Comparison of ENCODE assay signal across 21 cellular contexts in the genomic region with DNA sequence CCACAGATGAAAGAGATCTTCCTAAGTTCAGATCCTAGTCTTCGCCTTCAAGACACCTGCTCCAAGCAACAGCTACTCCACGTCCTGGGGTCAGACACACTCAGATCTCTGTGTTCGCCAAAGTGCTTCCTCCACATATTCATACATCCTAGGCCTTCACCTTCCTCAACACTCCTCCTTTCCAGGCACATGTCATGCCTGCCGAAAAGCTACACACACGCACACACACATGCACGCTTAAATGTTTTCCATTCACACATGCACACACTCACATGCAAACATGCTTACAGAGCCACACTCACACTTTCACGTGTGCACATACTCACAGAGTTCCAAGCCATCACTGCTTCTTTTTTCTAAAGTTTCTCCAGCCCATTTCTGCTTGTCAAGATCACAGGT.
DNase-seq lines count a peak whose midpoint lies in the region; ATAC-seq, FAIRE-seq and TF ChIP-seq lines count a peak whose summit lies in the region.
"Had no signal": no experiment of that assay in that cellular context is flagged by ENCODE, and none has a peak within 500 bp of the region (broad histone marks: within the 10 kb centered on the region; RNA-seq: fewer than 3 reads in every experiment).

No MANE protein-coding gene starts in this region.

- TF ChIP-seq CTCF in MCF 10A (IDR thresholded peaks at IDR 0.05; ENCODE audit: unreplicated experiment) (no peak), breast epithelium (IDR thresholded peaks at IDR 0.05) (no peak), H1 (IDR thresholded peaks at IDR 0.05; ENCODE audit: control extremely low read depth in 1 of 3, insufficient read depth in 1 of 3, low read depth in 1 of 3, low read length in 3 of 3) (no peak), neural progenitor cell (IDR thresholded peaks at IDR 0.05) (no peak), tibial artery (IDR thresholded peaks at IDR 0.05) (no peak), esophagus squamous epithelium (IDR thresholded peaks at IDR 0.05) (no peak), omental fat pad (IDR thresholded peaks at IDR 0.05) (no peak), colonic mucosa (IDR thresholded peaks at IDR 0.05) (no peak)

- no peak overlapping the region for H2AFZ ChIP-seq in H1 (ENCODE audit: low read length)
- H2AFZ ChIP-seq in neural progenitor cell (replicated peaks): no peak overlapping the region
- H2AFZ ChIP-seq: GM23338, PC-9 had no signal

- intact Hi-C loops in MCF 10A (cut with micrococcal nuclease): no loop called here
- intact Hi-C loops in breast epithelium (cut with DNase I; ENCODE audit: low total_unique reads): no loop called here
- intact Hi-C loops in tibial artery (cut with DNase I; ENCODE audit: low total_unique reads): no loop called here
- intact Hi-C loops in esophagus squamous epithelium (cut with DNase I): no loop called here
- intact Hi-C loops in colonic mucosa (cut with DNase I): no loop called here

- H3K4me2 ChIP-seq in H1 (ENCODE audit: insufficient read depth in 1 of 2, low read depth in 2 of 2, low read length in 2 of 2): no peak overlapping the region
- no peak overlapping the region for H3K4me2 ChIP-seq in neural progenitor cell
- H3K4me2 ChIP-seq: BLaER1 treated with 17β-estradiol and CSF1 and Interleukin-3, amounts not matched to agents 10 nM and 100 nM; GM23338; PC-9 had no signal

- H2BK5ac ChIP-seq in H1 (ENCODE audit: low read depth, low read length): no peak overlapping the region

- no peak overlapping the region for H2BK15ac ChIP-seq in H1 (ENCODE audit: low read length)

- H3K4me1 Mint-ChIP-seq in MCF 10A (ENCODE audit: insufficient read depth, unreplicated experiment) (peaks cover 13% of the 10 kb centered on the region), neural progenitor cell (peaks cover 6% of the 10 kb centered on the region)

- no peak overlapping the region for H2AK5ac ChIP-seq in H1 (ENCODE audit: low read depth, low read length)

- H3K4me3 Mint-ChIP-seq in MCF 10A (ENCODE audit: unreplicated experiment) (no peak overlapping the region), neural progenitor cell (no peak overlapping the region)
- H3K4me3 Mint-ChIP-seq: GM23338, HFFc6 had no signal

- H3K9me3 Mint-ChIP-seq in MCF 10A (ENCODE audit: unreplicated experiment) (no peaks in the 10 kb centered on the region), neural progenitor cell (peaks cover 3% of the 10 kb centered on the region)
- H3K9me3 Mint-ChIP-seq: GM23338, HFFc6 had no signal

- H3K36me3 Mint-ChIP-seq in MCF 10A (ENCODE audit: insufficient read depth, unreplicated experiment) (peaks cover 73% of the 10 kb centered on the region), neural progenitor cell (peaks cover 38% of the 10 kb centered on the region)

- H3K79me1 ChIP-seq in H1 (ENCODE audit: low read depth, low read length): peaks cover 4% of the 10 kb centered on the region; the same call in 1 of the 2 replicates

- no peaks in the 10 kb centered on the region for H3K27me3 Mint-ChIP-seq in MCF 10A (ENCODE audit: insufficient read depth, unreplicated experiment)
- H3K27me3 Mint-ChIP-seq in neural progenitor cell (ENCODE audit: insufficient read depth, low read depth): peaks cover 8% of the 10 kb centered on the region

- peak overlapping the region; percentile 34 for H3K23ac ChIP-seq in H1 (ENCODE audit: insufficient read length)

- H3K56ac ChIP-seq in H1 (replicated peaks; ENCODE audit: insufficient read length, low read depth, low read length): no peak overlapping the region

- H3K4ac ChIP-seq in H1 (replicated peaks; ENCODE audit: insufficient read length, low read depth, low read length): no peak overlapping the region

- TF ChIP-seq POLR2A in breast epithelium (IDR thresholded peaks at IDR 0.05): no peak
- no peak for TF ChIP-seq POLR2A in H1 (IDR thresholded peaks at IDR 0.05; ENCODE audit: control extremely low read depth in 1 of 2, low read depth in 2 of 2, low read length in 2 of 2)
- no peak for TF ChIP-seq POLR2A in esophagus squamous epithelium (IDR thresholded peaks at IDR 0.05)

- peaks cover 5% of the 10 kb centered on the region; the same call in 1 of the 2 replicates for H3K23me2 ChIP-seq in H1 (ENCODE audit: low read depth, low read length)

- no peak overlapping the region for H3K27ac ChIP-seq in breast epithelium
- H3K27ac ChIP-seq in H1 (ENCODE audit: low read depth, low read length): no peak overlapping the region
- H3K27ac ChIP-seq in neural progenitor cell: no peak overlapping the region
- H3K27ac ChIP-seq in tibial artery: peak overlapping the region; percentile 77 to 78
- H3K27ac ChIP-seq in esophagus squamous epithelium: no peak overlapping the region
- no peak overlapping the region for H3K27ac ChIP-seq in colonic mucosa
- H3K27ac ChIP-seq: 22Rv1; BLaER1 treated with 17β-estradiol and CSF1 and Interleukin-3, amounts not matched to agents 10 nM and 100 nM; HL-60; PC-9 had no signal

- H3K79me2 ChIP-seq in H1 (ENCODE audit: control insufficient read depth in 1 of 2, insufficient read depth in 2 of 2, low read length in 2 of 2) (no peaks in the 10 kb centered on the region), neural progenitor cell (ENCODE audit: low read depth) (no peaks in the 10 kb centered on the region)

- H3K27me3 ChIP-seq in breast epithelium (no peaks in the 10 kb centered on the region), H1 (replicated peaks in 1 of 4; ENCODE audit: control insufficient read depth in 3 of 4, extremely low read depth in 1 of 4, insufficient read depth in 3 of 4, low read length in 3 of 4) (no peaks in the 10 kb centered on the region; a peak in 1 of 7 replicates), neural progenitor cell (no peaks in the 10 kb centered on the region), tibial artery (no peaks in the 10 kb centered on the region), esophagus squamous epithelium (no peaks in the 10 kb centered on the region), colonic mucosa (no peaks in the 10 kb centered on the region)
- H3K27me3 ChIP-seq: BLaER1 treated with 17β-estradiol and CSF1 and Interleukin-3, amounts not matched to agents 10 nM and 100 nM had no signal

- 93% methylated on average over 7 of the region's 7 CpGs; no CpG with 5 or more reads in 1 of the 2 experiments for WGBS in H1 (ENCODE audit: extremely low coverage in 1 of 2, insufficient coverage in 1 of 2, insufficient read length in 1 of 2, insufficient replicate concordance in 2 of 2, low coverage in 1 of 2, low lambda C conversion rate in 2 of 2, missing lambda C conversion rate in 1 of 2), 2 experiments
- WGBS in esophagus squamous epithelium, 2 donors: 85 to 92% methylated on average over 7 of the region's 7 CpGs

- no TSS peak for BruUV-seq in MCF 10A (replicated peaks; lab: Mats Ljungman, UMichigan)

- DNase-seq in MCF 10A (ENCODE audit: unreplicated experiment): no peak
- no peak for DNase-seq in breast epithelium (ENCODE audit: low spot score in 2 of 2)
- no peak for DNase-seq in H1 (ENCODE audit: low read depth in 1 of 2, low spot score in 2 of 2)
- no peak for DNase-seq in neural progenitor cell (ENCODE audit: low spot score)
- no peak for DNase-seq in tibial artery
- DNase-seq in esophagus squamous epithelium (lab: John Stamatoyannopoulos, UW): no peak
- no peak for DNase-seq in omental fat pad (ENCODE audit: low spot score)
- no peak for DNase-seq in colonic mucosa
- DNase-seq: DMS 273 treated with DMSO at 0.1 percent for 48 hours, HFFc6, KG1, NCI-H1092 treated with DMSO at 0.1 percent for 48 hours, NCI-H1694, NCI-H446, NCI-H748 treated with DMSO at 0.1 percent for 48 hours, PC-9, SHP77 had no signal

- no peak overlapping the region for H3K14ac ChIP-seq in H1 (ENCODE audit: insufficient read length)

- peaks cover 6% of the 10 kb centered on the region for H3K36me3 ChIP-seq in breast epithelium
- H3K36me3 ChIP-seq in H1 (ENCODE audit: control insufficient read depth in 2 of 4, insufficient read depth in 4 of 4, low read length in 3 of 4): peaks cover 22 to 56% (median 36%) of the 10 kb centered on the region in 4 experiments; a peak in 7 of 8 replicates
- H3K36me3 ChIP-seq in neural progenitor cell: no peaks in the 10 kb centered on the region
- H3K36me3 ChIP-seq in tibial artery: peaks cover 28 to 37% (median 33%) of the 10 kb centered on the region in 3 donors
- H3K36me3 ChIP-seq in esophagus squamous epithelium: peaks cover 0 to 21% (median 7%) of the 10 kb centered on the region in 3 donors
- no peaks in the 10 kb centered on the region for H3K36me3 ChIP-seq in colonic mucosa

- H4K5ac ChIP-seq in H1 (ENCODE audit: insufficient read length, low read depth, low read length): no peak overlapping the region

- no peak for ATAC-seq in omental fat pad (ENCODE audit: low FRiP score)
- ATAC-seq: GM23338 had no signal

- no peak for TF ChIP-seq RAD21 in H1 (IDR thresholded peaks at IDR 0.05 in 1 of 2, conservative IDR thresholded peaks at IDR 0.05 in 1 of 2; ENCODE audit: low read depth in 2 of 2, low read length in 2 of 2)

- H4K91ac ChIP-seq in H1 (replicated peaks; ENCODE audit: insufficient read length, low read length): no peak overlapping the region

- H3K4me3 ChIP-seq in breast epithelium (no peak overlapping the region), H1 (ENCODE audit: extremely low read depth in 1 of 4, insufficient read depth in 2 of 4, low read depth in 3 of 4, low read length in 4 of 4) (no peak overlapping the region), neural progenitor cell (no peak overlapping the region), tibial artery (no peak overlapping the region), esophagus squamous epithelium (no peak overlapping the region), colonic mucosa (no peak overlapping the region)
- H3K4me3 ChIP-seq: BLaER1 treated with 17β-estradiol and CSF1 and Interleukin-3, amounts not matched to agents 10 nM and 100 nM; GM23338; PC-9 had no signal

- H3K18ac ChIP-seq in H1 (ENCODE audit: extremely low read depth, low read length): no peak overlapping the region

- no peak for TF ChIP-seq EP300 in H1 (IDR thresholded peaks at IDR 0.05; ENCODE audit: borderline replicate concordance in 1 of 2, low read depth in 2 of 2, low read length in 2 of 2)

- CTCF ChIA-PET in MCF 10A (lab: Yijun Ruan, JAX): no interaction called here
- CTCF ChIA-PET in H1 (lab: Charles Lee; ENCODE audit: partially characterized antibody): interaction anchor here (1.3 to 2.2 kb wide), 3 partner anchors 25 to 118 kb away, joined by 3 to 6 read pairs (median 3); no protein-coding TSS in a partner anchor

- H3K9ac ChIP-seq in H1 (replicated peaks in 1 of 4; ENCODE audit: extremely low read depth in 1 of 4, low read depth in 3 of 4, low read length in 3 of 4) (no peak overlapping the region), neural progenitor cell (no peak overlapping the region), colonic mucosa (ENCODE audit: low read depth in 2 of 2, low read length in 2 of 2) (no peak overlapping the region)
- H3K9ac ChIP-seq: BLaER1 treated with 17β-estradiol and CSF1 and Interleukin-3, amounts not matched to agents 10 nM and 100 nM had no signal

- H3K27ac Mint-ChIP-seq in MCF 10A (ENCODE audit: low read depth, unreplicated experiment): peak overlapping the region; percentile 21
- H3K27ac Mint-ChIP-seq in neural progenitor cell: peak overlapping the region; percentile 11
- H3K27ac Mint-ChIP-seq: GM23338, HFFc6 had no signal

- no peak overlapping the region for H2BK12ac ChIP-seq in H1 (ENCODE audit: low read depth, low read length)

- POLR2A ChIA-PET in MCF 10A (lab: Yijun Ruan, JAX) (no interaction called here), H1 (lab: Charles Lee; ENCODE audit: partially characterized antibody) (interaction anchor here (1.3 to 1.5 kb wide), 2 partner anchors 9 to 13 kb away, joined by 3 to 9 read pairs; no protein-coding TSS in a partner anchor)

- H3K4me1 ChIP-seq in breast epithelium (no peaks in the 10 kb centered on the region), H1 (replicated peaks in 1 of 4; ENCODE audit: control insufficient read depth in 3 of 4, insufficient read depth in 4 of 4, low read length in 3 of 4) (no peaks in the 10 kb centered on the region; a peak in 1 of 7 replicates), neural progenitor cell (no peaks in the 10 kb centered on the region), tibial artery (peaks cover 0 to 59% (median 45%) of the 10 kb centered on the region in 4 donors), esophagus squamous epithelium (peaks cover 0 to 40% (median 16%) of the 10 kb centered on the region in 3 donors), colonic mucosa (no peaks in the 10 kb centered on the region)

- H2BK120ac ChIP-seq in H1 (replicated peaks; ENCODE audit: low read depth, low read length): no peak overlapping the region

- FAIRE-seq in H1 (lab: Jason Lieb, UNC): no peak

- no peaks in the 10 kb centered on the region for H3F3A ChIP-seq in neural progenitor cell (ENCODE audit: low read depth)

- H4K20me1 ChIP-seq in H1 (replicated peaks in 1 of 2; ENCODE audit: control insufficient read depth in 1 of 2, insufficient read depth in 2 of 2, low read length in 2 of 2): peaks cover 0 to 18% of the 10 kb centered on the region in 2 experiments
- no peaks in the 10 kb centered on the region for H4K20me1 ChIP-seq in neural progenitor cell (ENCODE audit: low read depth)

- no peak overlapping the region for H4K8ac ChIP-seq in H1 (ENCODE audit: extremely low read depth, insufficient read depth, low read length)

- H3K9me3 ChIP-seq in breast epithelium (no peaks in the 10 kb centered on the region), H1 (ENCODE audit: insufficient read depth in 2 of 2, low read depth in 1 of 2, low read length in 1 of 2) (no peaks in the 10 kb centered on the region), neural progenitor cell (ENCODE audit: low read depth) (no peaks in the 10 kb centered on the region), tibial artery (no peaks in the 10 kb centered on the region), esophagus squamous epithelium (no peaks in the 10 kb centered on the region), colonic mucosa (no peaks in the 10 kb centered on the region)
- H3K9me3 ChIP-seq: BLaER1 treated with 17β-estradiol and CSF1 and Interleukin-3, amounts not matched to agents 10 nM and 100 nM had no signal

- no peak overlapping the region for H2BK20ac ChIP-seq in H1 (ENCODE audit: low read length)

Comparison
In these comparisons a context has a peak if more than half of its experiments do, and no peak if none do; other contexts are left out.
1. H3K27ac ChIP-seq: peak in tibial artery (2 of 2); none in breast epithelium (0 of 2), H1 (single experiment), neural progenitor cell (single experiment), esophagus squamous epithelium (0 of 4) and colonic mucosa (single experiment).